ENCODE assay signal across 8 cellular contexts in the genomic region with DNA sequence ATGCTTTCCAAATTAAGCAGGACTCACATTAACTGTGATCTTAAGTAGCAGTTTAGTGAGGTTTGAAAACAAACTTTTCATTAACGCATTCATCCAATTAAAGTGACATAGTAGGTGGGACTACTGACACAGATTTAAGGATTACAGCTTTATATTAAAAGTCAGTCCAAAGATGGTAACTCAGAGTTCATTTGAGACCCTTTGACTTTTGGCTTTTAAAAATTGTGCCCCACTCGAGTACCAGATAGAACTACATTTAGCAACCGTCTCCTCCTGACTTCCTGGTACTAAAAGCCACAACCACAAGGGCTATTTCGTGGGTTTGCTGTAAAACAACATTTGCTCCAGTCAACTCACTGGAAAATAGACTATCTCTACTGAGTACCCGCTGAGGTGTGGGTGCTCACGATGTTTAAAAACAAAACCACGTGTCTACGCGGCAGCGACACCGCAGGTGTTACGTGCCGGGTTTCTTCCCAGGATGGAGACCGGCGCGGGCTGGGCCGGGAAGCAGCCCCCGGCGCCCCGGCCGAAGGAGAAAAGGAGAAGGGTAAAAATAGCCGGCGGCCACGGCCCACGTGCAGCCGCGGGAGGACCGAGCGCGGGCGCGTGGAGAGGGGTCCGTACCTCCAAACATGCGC.
A peak's percentile ranks its signal among the peaks of the same experiment; 100 is the strongest.
DNase-seq lines count a peak whose midpoint lies in the region; ATAC-seq and TF ChIP-seq lines count a peak whose summit lies in the region.
"Not testable (repeated sequence)": the region's sequence is repeated elsewhere in the genome, so short reads cannot be mapped to it uniquely, and the experiment has no call there.

No MANE protein-coding gene starts in this region.

- TF ChIP-seq CTCF in DOHH2 (IDR thresholded peaks at IDR 0.05; ENCODE audit: low read depth, low read length, poor library complexity, severe bottlenecking); stomach (IDR thresholded peaks at IDR 0.05): not testable (repeated sequence)

- TF ChIP-seq POLR2A in stomach (IDR thresholded peaks at IDR 0.05) = not testable (repeated sequence)

- not testable (repeated sequence) for H4K20me1 ChIP-seq in DOHH2 (ENCODE audit: control insufficient read depth, insufficient read depth, low read depth, low read length)

- H3K79me2 ChIP-seq in DOHH2 (ENCODE audit: control insufficient read depth, low read length) = not testable (repeated sequence)

- not testable (repeated sequence) for H3K9me2 ChIP-seq in DOHH2 (replicated peaks; ENCODE audit: control insufficient read depth, low read length)

- peak overlapping the region; percentile 72 for H3K4me3 ChIP-seq in DOHH2 (ENCODE audit: low read length)
- peak overlapping the region; percentile 83 for H3K4me3 ChIP-seq in adipocyte (ENCODE audit: low read length)
- H3K4me3 ChIP-seq in muscle layer of colon (ENCODE audit: low read depth in 1 of 2, low read length in 2 of 2) = peak overlapping the region; percentile 43 to 68
- H3K4me3 ChIP-seq in stomach = peak overlapping the region; percentile 81 to 96 (median 84)

- H3K27me3 ChIP-seq in DOHH2 (ENCODE audit: control insufficient read depth, low read length) = peaks cover 26% of the 10 kb centered on the region
- not testable (repeated sequence) for H3K27me3 ChIP-seq in adipocyte (replicated peaks; ENCODE audit: control insufficient read depth, insufficient read depth, low read length); muscle layer of colon (ENCODE audit: control insufficient read depth in 1 of 2, insufficient read depth in 2 of 2, low read length in 2 of 2); stomach

- peak; percentile 23 for ATAC-seq in GM21723 (IDR thresholded peaks at IDR 0.05; ENCODE audit: unreplicated experiment)
- peak; percentile 22 for ATAC-seq in HG03520 (IDR thresholded peaks at IDR 0.05; ENCODE audit: unreplicated experiment)

- DNase-seq in RPMI7951 (ENCODE audit: low read depth) (peak; percentile 15), adipocyte (ENCODE audit: low read depth) (peak; percentile 30), foreskin melanocyte (peak; percentile 18)
- not testable (repeated sequence) for DNase-seq in stomach

- H3K4me1 ChIP-seq in DOHH2 (ENCODE audit: control insufficient read depth, low read length); adipocyte (ENCODE audit: control insufficient read depth, insufficient read depth, low read length); muscle layer of colon (ENCODE audit: insufficient read depth, low read length): not testable (repeated sequence)
- H3K4me1 ChIP-seq in stomach = peaks cover 0 to 27% (median 12%) of the 10 kb centered on the region in 4 donors

- H3K36me3 ChIP-seq in DOHH2 (ENCODE audit: control insufficient read depth, low read length); adipocyte (ENCODE audit: control insufficient read depth, insufficient read depth, low read length, severe bottlenecking); muscle layer of colon (ENCODE audit: insufficient read depth, low read length); stomach: not testable (repeated sequence)

- H3K4me2 ChIP-seq in DOHH2 (ENCODE audit: low read length) = peak overlapping the region; percentile 68

- 0 to 2% (median 1%) methylated on average over 20 to 31 of the region's 34 CpGs for WGBS in stomach, 5 donors

- not testable (repeated sequence) for H3F3A ChIP-seq in DOHH2 (ENCODE audit: control insufficient read depth, insufficient read depth)

- H3K9ac ChIP-seq in adipocyte (ENCODE audit: low read length) = peak overlapping the region; percentile 90
- H3K9ac ChIP-seq in muscle layer of colon (ENCODE audit: low read length) = not testable (repeated sequence)

- intact Hi-C loops in stomach (cut with DNase I; ENCODE audit: low total_unique reads) = not testable (repeated sequence)

- TF ChIP-seq EP300 in stomach (IDR thresholded peaks at IDR 0.05) = not testable (repeated sequence)

- H3K9me3 ChIP-seq in DOHH2 (ENCODE audit: control insufficient read depth, insufficient read depth, low read length); adipocyte (ENCODE audit: control insufficient read depth, low read length); muscle layer of colon (ENCODE audit: low read length); stomach: not testable (repeated sequence)

- not testable (repeated sequence) for H3K27ac ChIP-seq in DOHH2 (ENCODE audit: low read depth, low read length)
- H3K27ac ChIP-seq in muscle layer of colon (ENCODE audit: low read depth, low read length) (peak overlapping the region; percentile 48), stomach (peak overlapping the region; percentile 92 to 100 (median 96))
